In the genomic region with DNA sequence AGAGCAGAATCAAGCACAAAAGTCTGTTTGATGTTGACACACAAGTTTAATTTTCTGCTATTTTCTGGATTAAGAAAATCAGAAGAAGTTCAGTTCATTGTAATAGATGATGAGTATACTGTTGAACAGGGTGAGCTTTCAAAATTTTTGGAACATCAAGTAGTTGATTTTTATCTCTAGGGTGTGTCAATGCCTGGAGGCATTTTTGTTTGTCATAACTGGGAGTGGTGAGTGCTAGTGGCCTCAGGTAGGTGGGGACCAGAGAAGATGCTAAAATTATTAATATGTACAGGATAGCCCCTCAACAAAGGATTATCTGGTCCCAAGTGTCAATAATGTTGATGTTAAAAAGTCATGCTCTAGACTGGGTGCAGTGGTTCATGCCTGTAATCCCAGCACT, we compare ENCODE assay signal across 35 cellular contexts.
"Had no signal": no experiment of that assay in that cellular context is flagged by ENCODE, and none has a peak within 500 bp of the region (broad histone marks: within the 10 kb centered on the region; RNA-seq: fewer than 3 reads in every experiment).

No MANE protein-coding gene starts in this region.

- H3K4me3 ChIP-seq: MG63 had no signal

- H3K27ac ChIP-seq: KMS-11 had no signal

- H3K27me3 ChIP-seq: MG63 had no signal

- H3K9me3 ChIP-seq: MG63 had no signal

- H3K4me2 ChIP-seq: KMS-11 had no signal

- H3K9ac ChIP-seq: KMS-11 had no signal

- H3K36me3 ChIP-seq: MG63 had no signal

- DNase-seq: Karpas-422, Kasumi-1, MG63, MM.1S, MV-4-11, NCI-H1048, NCI-H1092, NCI-H1092 treated with DMSO at 0.1 percent for 48 hours, NCI-H1105, NCI-H1105 treated with DMSO at 0.1 percent for 48 hours, NCI-H1417, NCI-H1417 treated with DMSO at 0.1 percent for 48 hours, NCI-H1436, NCI-H1436 treated with DMSO at 0.1 percent for 48 hours, NCI-H146, NCI-H1694, NCI-H1694 treated with DMSO at 0.1 percent for 48 hours, NCI-H187, NCI-H187 treated with DMSO at 0.1 percent for 48 hours, NCI-H1930, NCI-H2029, NCI-H2029 treated with DMSO at 0.1 percent for 48 hours, NCI-H2081, NCI-H2081 treated with DMSO at 0.1 percent for 48 hours, NCI-H2107, NCI-H2171, NCI-H2171 treated with DMSO at 0.1 percent for 48 hours, NCI-H2227 treated with DMSO at 0.1 percent for 48 hours, NCI-H226, NCI-H345, NCI-H446, NCI-H446 treated with DMSO at 0.1 percent for 48 hours, NCI-H510A, NCI-H510A treated with DMSO at 0.1 percent for 48 hours had no signal
